In the genomic region with DNA sequence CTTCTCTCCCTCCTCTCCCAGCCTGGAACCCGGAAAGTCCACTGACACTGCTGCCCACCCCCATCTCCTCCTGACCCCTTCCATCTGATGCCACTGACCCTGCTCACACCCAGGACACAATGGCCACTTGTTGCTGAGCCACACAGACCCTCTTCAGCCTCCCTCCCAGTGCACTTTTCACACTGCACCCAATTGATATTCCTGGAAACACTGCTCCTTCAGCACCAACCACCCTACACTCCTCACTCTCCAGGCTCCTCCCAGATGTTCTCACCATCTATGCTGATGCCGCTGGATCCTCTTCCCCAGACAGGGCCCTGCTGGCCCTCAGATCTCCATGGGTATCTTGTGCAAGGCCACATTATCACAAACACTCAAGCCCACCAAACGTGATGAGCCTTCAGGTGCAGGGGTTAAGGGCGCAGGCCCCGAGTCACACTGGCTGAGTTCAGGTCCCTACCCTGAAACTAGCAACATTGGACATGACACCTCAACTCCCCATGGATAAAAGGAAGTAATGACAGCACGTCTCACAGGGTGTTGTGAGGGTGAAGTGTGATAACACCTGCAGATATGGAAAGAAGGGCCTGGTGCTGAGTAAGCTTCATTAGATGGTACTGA, we compare ENCODE assay signal across 25 cellular contexts.
DNase-seq lines count a peak whose midpoint lies in the region; FAIRE-seq and TF ChIP-seq lines count a peak whose summit lies in the region.
"Had no signal": no experiment of that assay in that cellular context is flagged by ENCODE, and none has a peak within 500 bp of the region (broad histone marks: within the 10 kb centered on the region; RNA-seq: fewer than 3 reads in every experiment).

No MANE protein-coding gene starts in this region.

- intact Hi-C loops in spleen (cut with DNase I; ENCODE audit: low total_unique reads), result no loop called here

- FAIRE-seq in GM19239 (lab: Jason Lieb, UNC), result no peak
- FAIRE-seq: GM12878, H54, RCC 7860 had no signal

- peaks cover 10% of the 10 kb centered on the region for H3K4me1 ChIP-seq in HEK293 (ENCODE audit: control insufficient read depth, insufficient read depth, low read length)
- peaks cover 0 to 14% (median 3%) of the 10 kb centered on the region in 6 donors for H3K4me1 ChIP-seq in spleen

- H3K4me3 ChIP-seq in HEK293 (ENCODE audit: low read depth, low read length), result no peak overlapping the region
- no peak overlapping the region for H3K4me3 ChIP-seq in spleen
- H3K4me3 ChIP-seq: GM12878 had no signal

- no peak for TF ChIP-seq CTCF in HEK293 (tag by site-specific recombination; IDR thresholded peaks at IDR 0.05)
- TF ChIP-seq CTCF in spleen (IDR thresholded peaks at IDR 0.05 in 8 of 11, conservative IDR thresholded peaks at IDR 0.05 in 3 of 11), result no peak

- CTCF ChIA-PET in HEK293 (lab: Yijun Ruan, JAX), result interaction anchor here (1.1 kb wide), 1 partner anchor 29 kb away, joined by 3 read pairs; no protein-coding TSS in a partner anchor

- H3K27ac ChIP-seq in HEK293 (ENCODE audit: extremely low read depth, low read depth, low read length) (no peak overlapping the region), spleen (no peak overlapping the region), caudate nucleus (ENCODE audit: low read depth, low read length) (no peak overlapping the region)
- H3K27ac ChIP-seq: KMS-11 had no signal

- POLR2A ChIA-PET in HEK293 (lab: Yijun Ruan, JAX), result no interaction called here

- H3K36me3 ChIP-seq in HEK293 (ENCODE audit: control insufficient read depth in 2 of 2, insufficient read depth in 1 of 2, low read length in 2 of 2), result no peaks in the 10 kb centered on the region
- H3K36me3 ChIP-seq in spleen, result no peaks in the 10 kb centered on the region
- H3K36me3 ChIP-seq: BE2C had no signal

- no peaks in the 10 kb centered on the region for H3K27me3 ChIP-seq in spleen (replicated peaks in 1 of 7)
- H3K27me3 ChIP-seq: BE2C had no signal

- no peak for TF ChIP-seq POLR2A in spleen (IDR thresholded peaks at IDR 0.05)

- DNase-seq in activated effector memory CD4-positive, alpha-beta T cell treated with anti-CD3 and anti-CD28 coated beads, Interleukin-2, amount 50 U/mL, for 16 hours, result peak; percentile 30
- DNase-seq in activated effector memory CD4-positive, alpha-beta T cell treated with Interleukin-2 at 50 U/mL for 16 hours, result no peak
- DNase-seq in islet precursor cell, result peak; percentile 19
- peak; percentile 39 for DNase-seq in spleen
- DNase-seq in superior temporal gyrus (ENCODE audit: extremely low spot score), result no peak
- no peak for DNase-seq in caudate nucleus (lab: John Stamatoyannopoulos, UW)
- no peak for DNase-seq in GM19239 (ENCODE audit: insufficient read length, low spot score)
- DNase-seq: 8988T; ACHN; BE2C; CD8-positive, alpha-beta memory T cell; DMS 273 treated with DMSO at 0.1 percent for 48 hours; DMS79; EL; GDM1; MM.1S; NCI-H2029; NCI-H446; NCI-H524 treated with DMSO at 0.1 percent for 48 hours; NCI-H774 had no signal

- H3K9me3 ChIP-seq in HEK293 (ENCODE audit: control insufficient read depth, insufficient read depth, low read depth, low read length) (no peaks in the 10 kb centered on the region), spleen (no peaks in the 10 kb centered on the region)
- H3K9me3 ChIP-seq: BE2C had no signal

- 85 to 95% (median 88%) methylated on average over 6 of the region's 6 CpGs for WGBS in spleen, 5 donors

TF ChIP-seq in HEK293, 187 proteins besides CTCF, POLR2A, EP300 and RAD21:
- TF ChIP-seq ZNF670 (tag by site-specific recombination; IDR thresholded peaks at IDR 0.05; ENCODE audit: low read depth), result no peak
- peak; percentile 86 for TF ChIP-seq SCRT2 (tag by site-specific recombination; IDR thresholded peaks at IDR 0.05)

Comparison
In these comparisons a context has a peak if more than half of its experiments do, and no peak if none do; other contexts are left out.
1. DNase-seq: peak in activated effector memory CD4-positive, alpha-beta T cell treated with anti-CD3 and anti-CD28 coated beads, Interleukin-2, amount 50 U/mL, for 16 hours (single experiment), islet precursor cell (single experiment) and spleen (single experiment); none in activated effector memory CD4-positive, alpha-beta T cell treated with Interleukin-2 at 50 U/mL for 16 hours (single experiment), superior temporal gyrus (single experiment), caudate nucleus (0 of 61) and GM19239 (single experiment).